Comparison of ENCODE assay signal across 9 cellular contexts in genomic region chr21:37862536-37862935, GRCh38. TPM values are rescaled to one million over a fixed set of nuclear protein-coding genes. Genes with fewer than 3 reads are reported as not detected.
DNase-seq lines count a peak whose midpoint lies in the region; ATAC-seq, FAIRE-seq and TF ChIP-seq lines count a peak whose summit lies in the region.
"Had no signal": no experiment of that assay in that cellular context is flagged by ENCODE, and none has a peak within 500 bp of the region (broad histone marks: within the 10 kb centered on the region; RNA-seq: fewer than 3 reads in every experiment).

No MANE protein-coding gene starts in this region.

- DNase-seq in DMS114 treated with DMSO at 0.1 percent for 48 hours (lab: John Stamatoyannopoulos, UW; ENCODE audit: unreplicated experiment) = peak; percentile 23
- peak; percentile 36 for DNase-seq in RCC 7860 (ENCODE audit: low spot score)
- DNase-seq in glutamatergic neuron = no peak
- DNase-seq in NCI-H226 = no peak
- no peak for DNase-seq in activated CD8-positive, alpha-beta memory T cell treated with anti-CD3 and anti-CD28 coated beads, Interleukin-2, amount 50 U/mL, for 4 hours
- no peak for DNase-seq in CD8-positive, alpha-beta memory T cell

- CTCF ChIA-PET in CD8-positive, alpha-beta memory T cell (lab: Charles Lee) = no interaction called here

- ATAC-seq in HG03432 (IDR thresholded peaks at IDR 0.05; ENCODE audit: unreplicated experiment) (peak; percentile 69), HG03108 (IDR thresholded peaks at IDR 0.05; ENCODE audit: unreplicated experiment) (no peak)

- no peak overlapping the region for H3K27ac ChIP-seq in CD8-positive, alpha-beta memory T cell (ENCODE audit: low read depth, low read length)

- TF ChIP-seq CTCF in glutamatergic neuron (IDR thresholded peaks at IDR 0.05; ENCODE audit: partially characterized antibody, unreplicated experiment) = no peak

- H3K27me3 ChIP-seq in CD8-positive, alpha-beta memory T cell (ENCODE audit: insufficient read depth, low read length, poor library complexity, severe bottlenecking) = no peaks in the 10 kb centered on the region

- H3K4me1 Mint-ChIP-seq in glutamatergic neuron (ENCODE audit: low read depth, unreplicated experiment) = peaks cover 48% of the 10 kb centered on the region
- H3K4me1 Mint-ChIP-seq in CD8-positive, alpha-beta memory T cell = no peaks in the 10 kb centered on the region

- no peaks in the 10 kb centered on the region for H3K4me1 ChIP-seq in CD8-positive, alpha-beta memory T cell (ENCODE audit: insufficient read depth, low read length)

- H3K27ac Mint-ChIP-seq in glutamatergic neuron (ENCODE audit: unreplicated experiment) = peak overlapping the region; percentile 60
- no peak overlapping the region for H3K27ac Mint-ChIP-seq in CD8-positive, alpha-beta memory T cell

- peaks cover 3% of the 10 kb centered on the region for H3K9me3 Mint-ChIP-seq in glutamatergic neuron (ENCODE audit: unreplicated experiment)
- peaks cover 0 to 2% (median 0%) of the 10 kb centered on the region in 5 donors for H3K9me3 Mint-ChIP-seq in CD8-positive, alpha-beta memory T cell

- no peak for FAIRE-seq in RCC 7860 (lab: Jason Lieb, UNC)
- FAIRE-seq: GM18507 had no signal

- H3K4me3 ChIP-seq in CD8-positive, alpha-beta memory T cell (ENCODE audit: low read length) = no peak overlapping the region

- POLR2A ChIA-PET in CD8-positive, alpha-beta memory T cell (lab: Charles Lee) = no interaction called here

- peaks cover 4% of the 10 kb centered on the region for H3K27me3 Mint-ChIP-seq in glutamatergic neuron (ENCODE audit: unreplicated experiment)
- peaks cover 2 to 4% of the 10 kb centered on the region in 2 donors for H3K27me3 Mint-ChIP-seq in CD8-positive, alpha-beta memory T cell

- H3K36me3 Mint-ChIP-seq in glutamatergic neuron (ENCODE audit: unreplicated experiment) = peaks cover 18% of the 10 kb centered on the region
- H3K36me3 Mint-ChIP-seq in CD8-positive, alpha-beta memory T cell = no peaks in the 10 kb centered on the region

- H3K4me3 Mint-ChIP-seq in glutamatergic neuron (ENCODE audit: unreplicated experiment) = peak overlapping the region; percentile 8
- no peak overlapping the region for H3K4me3 Mint-ChIP-seq in CD8-positive, alpha-beta memory T cell

- H3K36me3 ChIP-seq in CD8-positive, alpha-beta memory T cell (ENCODE audit: insufficient read depth, low read length) = no peaks in the 10 kb centered on the region

- no peaks in the 10 kb centered on the region for H3K9me3 ChIP-seq in CD8-positive, alpha-beta memory T cell (ENCODE audit: low read length)

RNA-seq across cellular contexts. Expression of gene KCNJ6, which starts 53.7 kb away (rescaled TPM):
- 80.5 TPM for total RNA-seq in glutamatergic neuron (ENCODE audit: unreplicated experiment)
- total RNA-seq in CD8-positive, alpha-beta memory T cell = not detected
- not detected for polyA plus RNA-seq in CD8-positive, alpha-beta memory T cell

Comparison
In these comparisons a context has a peak if more than half of its experiments do, and no peak if none do; other contexts are left out.
1. DNase-seq: peak in DMS114 treated with DMSO at 0.1 percent for 48 hours (single experiment) and RCC 7860 (single experiment); none in glutamatergic neuron (single experiment), NCI-H226 (single experiment), activated CD8-positive, alpha-beta memory T cell treated with anti-CD3 and anti-CD28 coated beads, Interleukin-2, amount 50 U/mL, for 4 hours (single experiment) and CD8-positive, alpha-beta memory T cell (0 of 5).
2. RNA of gene KCNJ6, which starts 53.7 kb away (total RNA-seq): 80.5 TPM in glutamatergic neuron (single experiment); not detected in CD8-positive, alpha-beta memory T cell; every median in the first group is over 10 times any median in the second.